In genomic region chr3:167978071-167978470, GRCh38 we compare ENCODE assay signal across 17 cellular contexts.
DNase-seq lines count a peak whose midpoint lies in the region; ATAC-seq and TF ChIP-seq lines count a peak whose summit lies in the region.
"Had no signal": no experiment of that assay in that cellular context is flagged by ENCODE, and none has a peak within 500 bp of the region (broad histone marks: within the 10 kb centered on the region; RNA-seq: fewer than 3 reads in every experiment).

No MANE protein-coding gene starts in this region.

- no peak overlapping the region for H3K4me3 Mint-ChIP-seq in mesothelial cell of epicardium
- H3K4me3 Mint-ChIP-seq in activated CD4-positive, alpha-beta memory T cell treated with anti-CD3 and anti-CD28 coated beads, Interleukin-2, amount 10 ng/mL, durations not matched to agents 7 days and 5 days = no peak overlapping the region
- H3K4me3 Mint-ChIP-seq: activated CD8-positive, alpha-beta T cell treated with anti-CD3 and anti-CD28 coated beads for 36 hours; activated naive CD4-positive, alpha-beta T cell treated with anti-CD3 and anti-CD28 coated beads, Interleukin-2, amount 10 ng/mL, durations not matched to agents 7 days and 5 days; CD4-positive, alpha-beta memory T cell; central memory CD8-positive, alpha-beta T cell; stimulated activated naive CD8-positive, alpha-beta T cell treated with anti-CD3 and anti-CD28 coated beads, Interleukin-15, amount 100 ng/mL, for 72 hours had no signal

- no peaks in the 10 kb centered on the region for H3K36me3 ChIP-seq in SJCRH30
- no peaks in the 10 kb centered on the region for H3K36me3 ChIP-seq in MG63
- H3K36me3 ChIP-seq in tibial artery = no peaks in the 10 kb centered on the region

- DNase-seq in DMS53 treated with DMSO at 0.1 percent for 48 hours (lab: John Stamatoyannopoulos, UW; ENCODE audit: unreplicated experiment) = peak; percentile 61
- DNase-seq in NCI-H128 (lab: John Stamatoyannopoulos, UW; ENCODE audit: unreplicated experiment) = peak; percentile 91
- DNase-seq in SJCRH30 = peak; percentile 31 to 57
- DNase-seq in mesothelial cell of epicardium (ENCODE audit: low spot score in 2 of 2, unreplicated experiment in 2 of 2) = no peak
- no peak for DNase-seq in activated CD4-positive, alpha-beta memory T cell treated with anti-CD3 and anti-CD28 coated beads, Interleukin-2, amount 10 ng/mL, durations not matched to agents 7 days and 5 days
- DNase-seq in MG63 = no peak
- DNase-seq in tibial artery = no peak
- DNase-seq: activated CD8-positive, alpha-beta T cell treated with anti-CD3 and anti-CD28 coated beads for 36 hours; activated naive CD4-positive, alpha-beta T cell treated with anti-CD3 and anti-CD28 coated beads, Interleukin-2, amount 10 ng/mL, durations not matched to agents 7 days and 5 days; CD4-positive, alpha-beta memory T cell; GM23248; NCI-H82; stimulated activated CD4-positive, alpha-beta T cell treated with anti-CD3 and anti-CD28 coated beads, Interleukin-4, amount 100 ng/mL, for 24 hours; stimulated activated naive CD8-positive, alpha-beta T cell treated with anti-CD3 and anti-CD28 coated beads, Interleukin-15, amount 100 ng/mL, for 72 hours had no signal

- no peaks in the 10 kb centered on the region for H3K36me3 Mint-ChIP-seq in mesothelial cell of epicardium
- H3K36me3 Mint-ChIP-seq in activated CD4-positive, alpha-beta memory T cell treated with anti-CD3 and anti-CD28 coated beads, Interleukin-2, amount 10 ng/mL, durations not matched to agents 7 days and 5 days (ENCODE audit: low read depth) = no peaks in the 10 kb centered on the region
- H3K36me3 Mint-ChIP-seq: activated naive CD4-positive, alpha-beta T cell treated with anti-CD3 and anti-CD28 coated beads, Interleukin-2, amount 10 ng/mL, durations not matched to agents 7 days and 5 days; CD4-positive, alpha-beta memory T cell had no signal

- H3K27me3 Mint-ChIP-seq in mesothelial cell of epicardium (ENCODE audit: low read depth) = no peaks in the 10 kb centered on the region
- H3K27me3 Mint-ChIP-seq in activated CD4-positive, alpha-beta memory T cell treated with anti-CD3 and anti-CD28 coated beads, Interleukin-2, amount 10 ng/mL, durations not matched to agents 7 days and 5 days = no peaks in the 10 kb centered on the region
- H3K27me3 Mint-ChIP-seq: activated CD8-positive, alpha-beta T cell treated with anti-CD3 and anti-CD28 coated beads for 36 hours; activated naive CD4-positive, alpha-beta T cell treated with anti-CD3 and anti-CD28 coated beads, Interleukin-2, amount 10 ng/mL, durations not matched to agents 7 days and 5 days; CD4-positive, alpha-beta memory T cell; central memory CD8-positive, alpha-beta T cell had no signal

- CTCF ChIA-PET in activated CD4-positive, alpha-beta memory T cell treated with anti-CD3 and anti-CD28 coated beads, Interleukin-2, amount 10 ng/mL, durations not matched to agents 7 days and 5 days (lab: Charles Lee) = no interaction called here

- H3K27me3 ChIP-seq in SJCRH30 (no peaks in the 10 kb centered on the region; the same call in 1 of the 2 replicates), MG63 (peaks cover 2% of the 10 kb centered on the region; the same call in 1 of the 2 replicates), tibial artery (no peaks in the 10 kb centered on the region)

- intact Hi-C loops in tibial artery (cut with DNase I; ENCODE audit: low total_unique reads) = no loop called here

- peak overlapping the region; percentile 33 for H3K27ac Mint-ChIP-seq in mesothelial cell of epicardium
- H3K27ac Mint-ChIP-seq in activated CD4-positive, alpha-beta memory T cell treated with anti-CD3 and anti-CD28 coated beads, Interleukin-2, amount 10 ng/mL, durations not matched to agents 7 days and 5 days = no peak overlapping the region
- H3K27ac Mint-ChIP-seq: activated CD8-positive, alpha-beta T cell treated with anti-CD3 and anti-CD28 coated beads for 36 hours; activated naive CD4-positive, alpha-beta T cell treated with anti-CD3 and anti-CD28 coated beads, Interleukin-2, amount 10 ng/mL, durations not matched to agents 7 days and 5 days; CD4-positive, alpha-beta memory T cell; stimulated activated naive CD8-positive, alpha-beta T cell treated with anti-CD3 and anti-CD28 coated beads, Interleukin-15, amount 100 ng/mL, for 72 hours had no signal

- no peak for TF ChIP-seq CTCF in mesothelial cell of epicardium (IDR thresholded peaks at IDR 0.05; ENCODE audit: unreplicated experiment)
- no peak for TF ChIP-seq CTCF in tibial artery (IDR thresholded peaks at IDR 0.05)

- H3K27ac ChIP-seq in SJCRH30 (no peak overlapping the region), tibial artery (no peak overlapping the region)
- H3K27ac ChIP-seq: GM23248, KMS-11 had no signal

- H3K9me3 Mint-ChIP-seq in mesothelial cell of epicardium = no peaks in the 10 kb centered on the region
- H3K9me3 Mint-ChIP-seq in activated CD4-positive, alpha-beta memory T cell treated with anti-CD3 and anti-CD28 coated beads, Interleukin-2, amount 10 ng/mL, durations not matched to agents 7 days and 5 days = no peaks in the 10 kb centered on the region
- H3K9me3 Mint-ChIP-seq: activated CD8-positive, alpha-beta T cell treated with anti-CD3 and anti-CD28 coated beads for 36 hours; activated naive CD4-positive, alpha-beta T cell treated with anti-CD3 and anti-CD28 coated beads, Interleukin-2, amount 10 ng/mL, durations not matched to agents 7 days and 5 days; stimulated activated naive CD8-positive, alpha-beta T cell treated with anti-CD3 and anti-CD28 coated beads, Interleukin-15, amount 100 ng/mL, for 72 hours had no signal

- no peaks in the 10 kb centered on the region for H3K9me3 ChIP-seq in SJCRH30 (replicated peaks)
- no peaks in the 10 kb centered on the region for H3K9me3 ChIP-seq in MG63
- H3K9me3 ChIP-seq in tibial artery = no peaks in the 10 kb centered on the region

- H3K4me1 Mint-ChIP-seq in mesothelial cell of epicardium = peaks cover 43% of the 10 kb centered on the region
- H3K4me1 Mint-ChIP-seq in activated CD4-positive, alpha-beta memory T cell treated with anti-CD3 and anti-CD28 coated beads, Interleukin-2, amount 10 ng/mL, durations not matched to agents 7 days and 5 days = no peaks in the 10 kb centered on the region
- H3K4me1 Mint-ChIP-seq: activated naive CD4-positive, alpha-beta T cell treated with anti-CD3 and anti-CD28 coated beads, Interleukin-2, amount 10 ng/mL, durations not matched to agents 7 days and 5 days; CD4-positive, alpha-beta memory T cell; central memory CD8-positive, alpha-beta T cell; stimulated activated naive CD8-positive, alpha-beta T cell treated with anti-CD3 and anti-CD28 coated beads, Interleukin-15, amount 100 ng/mL, for 72 hours had no signal

- POLR2A ChIA-PET in activated CD4-positive, alpha-beta memory T cell treated with anti-CD3 and anti-CD28 coated beads, Interleukin-2, amount 10 ng/mL, durations not matched to agents 7 days and 5 days (lab: Charles Lee) = no interaction called here

- no peak overlapping the region for H3K4me3 ChIP-seq in SJCRH30
- no peak overlapping the region for H3K4me3 ChIP-seq in MG63
- no peak overlapping the region for H3K4me3 ChIP-seq in tibial artery
- H3K4me3 ChIP-seq: GM23248 had no signal

- ATAC-seq in HG03520 (IDR thresholded peaks at IDR 0.05; ENCODE audit: unreplicated experiment) = no peak
- ATAC-seq: activated CD8-positive, alpha-beta T cell treated with anti-CD3 and anti-CD28 coated beads for 36 hours; stimulated activated naive CD8-positive, alpha-beta T cell treated with anti-CD3 and anti-CD28 coated beads, Interleukin-15, amount 100 ng/mL, for 72 hours had no signal

- H3K4me1 ChIP-seq in SJCRH30 (peaks cover 8% of the 10 kb centered on the region; the same call in 1 of the 2 replicates), tibial artery (peaks cover 0 to 7% (median 0%) of the 10 kb centered on the region in 4 donors)

Comparison
In these comparisons a context has a peak if more than half of its experiments do, and no peak if none do; other contexts are left out.
1. DNase-seq: peak in DMS53 treated with DMSO at 0.1 percent for 48 hours (single experiment), NCI-H128 (single experiment) and SJCRH30 (2 of 2); none in mesothelial cell of epicardium (0 of 2), activated CD4-positive, alpha-beta memory T cell treated with anti-CD3 and anti-CD28 coated beads, Interleukin-2, amount 10 ng/mL, durations not matched to agents 7 days and 5 days (single experiment), MG63 (single experiment) and tibial artery (0 of 2).